In the genomic region with DNA sequence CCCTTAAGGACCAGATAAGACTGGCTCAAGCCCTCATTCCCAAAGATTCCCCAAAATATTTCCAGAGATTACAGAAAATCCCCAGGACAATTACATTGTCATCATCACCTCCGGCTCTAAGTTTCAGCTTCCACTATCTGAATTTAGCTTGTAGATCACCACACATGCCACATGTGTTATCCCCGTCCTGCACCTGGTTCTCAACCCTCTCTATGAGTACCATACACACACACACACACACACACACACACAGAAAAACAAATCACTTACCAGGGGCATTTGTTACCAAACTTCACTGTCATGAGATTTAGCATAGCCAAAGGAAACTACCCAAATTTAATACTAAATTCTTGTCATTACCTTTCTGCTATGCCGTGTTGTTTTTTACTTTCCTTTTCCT, we compare ENCODE assay signal across 1 cellular context.
TF ChIP-seq lines count a peak whose summit lies in the region.

No MANE protein-coding gene starts in this region.

TF ChIP-seq in K562, 482 proteins besides CTCF, POLR2A, EP300 and RAD21 (continued from another document and continues in another):
- TF ChIP-seq, protein P1, sequence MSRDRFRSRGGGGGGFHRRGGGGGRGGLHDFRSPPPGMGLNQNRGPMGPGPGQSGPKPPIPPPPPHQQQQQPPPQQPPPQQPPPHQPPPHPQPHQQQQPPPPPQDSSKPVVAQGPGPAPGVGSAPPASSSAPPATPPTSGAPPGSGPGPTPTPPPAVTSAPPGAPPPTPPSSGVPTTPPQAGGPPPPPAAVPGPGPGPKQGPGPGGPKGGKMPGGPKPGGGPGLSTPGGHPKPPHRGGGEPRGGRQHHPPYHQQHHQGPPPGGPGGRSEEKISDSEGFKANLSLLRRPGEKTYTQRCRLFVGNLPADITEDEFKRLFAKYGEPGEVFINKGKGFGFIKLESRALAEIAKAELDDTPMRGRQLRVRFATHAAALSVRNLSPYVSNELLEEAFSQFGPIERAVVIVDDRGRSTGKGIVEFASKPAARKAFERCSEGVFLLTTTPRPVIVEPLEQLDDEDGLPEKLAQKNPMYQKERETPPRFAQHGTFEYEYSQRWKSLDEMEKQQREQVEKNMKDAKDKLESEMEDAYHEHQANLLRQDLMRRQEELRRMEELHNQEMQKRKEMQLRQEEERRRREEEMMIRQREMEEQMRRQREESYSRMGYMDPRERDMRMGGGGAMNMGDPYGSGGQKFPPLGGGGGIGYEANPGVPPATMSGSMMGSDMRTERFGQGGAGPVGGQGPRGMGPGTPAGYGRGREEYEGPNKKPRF (IDR thresholded peaks at IDR 0.05; ENCODE audit: low read depth, low read length): no peak
- TF ChIP-seq SMARCC2 (IDR thresholded peaks at IDR 0.05; ENCODE audit: low read depth) (no peak), LEF1 (IDR thresholded peaks at IDR 0.05) (no peak), FOXA3 (CRISPR knock-in tag; conservative IDR thresholded peaks at IDR 0.05 in 1 of 2, IDR thresholded peaks at IDR 0.05 in 1 of 2) (no peak), GTF2E2 (tag; IDR thresholded peaks at IDR 0.05) (no peak), CHD2 (IDR thresholded peaks at IDR 0.05; ENCODE audit: low read depth, low read length) (no peak), STAT5A (IDR thresholded peaks at IDR 0.05; ENCODE audit: borderline replicate concordance, low read length) (no peak), TEAD4 (IDR thresholded peaks at IDR 0.05; ENCODE audit: low read length) (peak; percentile 69), TEAD4 (CRISPR knock-in tag; IDR thresholded peaks at IDR 0.05; ENCODE audit: borderline replicate concordance) (no peak), ZNF778 (CRISPR knock-in tag; IDR thresholded peaks at IDR 0.05) (no peak), ZNF507 (tag; conservative IDR thresholded peaks at IDR 0.05) (no peak), POLR2H (tag; IDR thresholded peaks at IDR 0.05; ENCODE audit: low read depth) (no peak), RFX7 (CRISPR knock-in tag; IDR thresholded peaks at IDR 0.05) (no peak), ZNF197 (CRISPR knock-in tag; IDR thresholded peaks at IDR 0.05; ENCODE audit: low read depth) (no peak), SETDB1 (IDR thresholded peaks at IDR 0.05; ENCODE audit: low read length) (no peak), TARDBP (IDR thresholded peaks at IDR 0.05) (0 out of 2 replicates have a peak, but pooled peaks have one; percentile 32), FOXJ2 (tag; IDR thresholded peaks at IDR 0.05) (no peak), SPI1 (IDR thresholded peaks at IDR 0.05; ENCODE audit: borderline replicate concordance, low read depth, low read length) (no peak), PHF21A (IDR thresholded peaks at IDR 0.05; ENCODE audit: borderline replicate concordance, low read depth) (no peak), TBP (optimal IDR thresholded peaks at IDR 0.05; ENCODE audit: low read depth, low read length) (no peak), L3MBTL2 (IDR thresholded peaks at IDR 0.05) (no peak), PHB2 (IDR thresholded peaks at IDR 0.05; ENCODE audit: low read depth) (peak; percentile 61; the same call in 1 of the 2 replicates), MEIS2 (IDR thresholded peaks at IDR 0.05; ENCODE audit: partially characterized antibody) (peak; percentile 18), ZSCAN29 (IDR thresholded peaks at IDR 0.05) (no peak), ERF (CRISPR knock-in tag; IDR thresholded peaks at IDR 0.05) (no peak), TCFL5 (CRISPR knock-in tag; conservative IDR thresholded peaks at IDR 0.05) (no peak), GATAD2B (IDR thresholded peaks at IDR 0.05; ENCODE audit: borderline replicate concordance) (no peak), SOX6 (IDR thresholded peaks at IDR 0.05) (peak; percentile 42; the same call in 1 of the 2 replicates), ZFP30 (CRISPR knock-in tag; IDR thresholded peaks at IDR 0.05; ENCODE audit: borderline replicate concordance) (no peak), NCOR1 (IDR thresholded peaks at IDR 0.05) (peak; percentile 51; the same call in 1 of the 2 replicates)
- TF ChIP-seq, protein P2, sequence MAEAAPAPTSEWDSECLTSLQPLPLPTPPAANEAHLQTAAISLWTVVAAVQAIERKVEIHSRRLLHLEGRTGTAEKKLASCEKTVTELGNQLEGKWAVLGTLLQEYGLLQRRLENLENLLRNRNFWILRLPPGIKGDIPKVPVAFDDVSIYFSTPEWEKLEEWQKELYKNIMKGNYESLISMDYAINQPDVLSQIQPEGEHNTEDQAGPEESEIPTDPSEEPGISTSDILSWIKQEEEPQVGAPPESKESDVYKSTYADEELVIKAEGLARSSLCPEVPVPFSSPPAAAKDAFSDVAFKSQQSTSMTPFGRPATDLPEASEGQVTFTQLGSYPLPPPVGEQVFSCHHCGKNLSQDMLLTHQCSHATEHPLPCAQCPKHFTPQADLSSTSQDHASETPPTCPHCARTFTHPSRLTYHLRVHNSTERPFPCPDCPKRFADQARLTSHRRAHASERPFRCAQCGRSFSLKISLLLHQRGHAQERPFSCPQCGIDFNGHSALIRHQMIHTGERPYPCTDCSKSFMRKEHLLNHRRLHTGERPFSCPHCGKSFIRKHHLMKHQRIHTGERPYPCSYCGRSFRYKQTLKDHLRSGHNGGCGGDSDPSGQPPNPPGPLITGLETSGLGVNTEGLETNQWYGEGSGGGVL (CRISPR knock-in tag; IDR thresholded peaks at IDR 0.05): no peak
- TF ChIP-seq, protein P3, sequence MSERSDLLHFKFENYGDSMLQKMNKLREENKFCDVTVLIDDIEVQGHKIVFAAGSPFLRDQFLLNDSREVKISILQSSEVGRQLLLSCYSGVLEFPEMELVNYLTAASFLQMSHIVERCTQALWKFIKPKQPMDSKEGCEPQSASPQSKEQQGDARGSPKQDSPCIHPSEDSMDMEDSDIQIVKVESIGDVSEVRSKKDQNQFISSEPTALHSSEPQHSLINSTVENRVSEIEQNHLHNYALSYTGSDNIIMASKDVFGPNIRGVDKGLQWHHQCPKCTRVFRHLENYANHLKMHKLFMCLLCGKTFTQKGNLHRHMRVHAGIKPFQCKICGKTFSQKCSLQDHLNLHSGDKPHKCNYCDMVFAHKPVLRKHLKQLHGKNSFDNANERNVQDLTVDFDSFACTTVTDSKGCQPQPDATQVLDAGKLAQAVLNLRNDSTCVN (CRISPR knock-in tag; IDR thresholded peaks at IDR 0.05): peak; percentile 88
- TF ChIP-seq, protein P4, sequence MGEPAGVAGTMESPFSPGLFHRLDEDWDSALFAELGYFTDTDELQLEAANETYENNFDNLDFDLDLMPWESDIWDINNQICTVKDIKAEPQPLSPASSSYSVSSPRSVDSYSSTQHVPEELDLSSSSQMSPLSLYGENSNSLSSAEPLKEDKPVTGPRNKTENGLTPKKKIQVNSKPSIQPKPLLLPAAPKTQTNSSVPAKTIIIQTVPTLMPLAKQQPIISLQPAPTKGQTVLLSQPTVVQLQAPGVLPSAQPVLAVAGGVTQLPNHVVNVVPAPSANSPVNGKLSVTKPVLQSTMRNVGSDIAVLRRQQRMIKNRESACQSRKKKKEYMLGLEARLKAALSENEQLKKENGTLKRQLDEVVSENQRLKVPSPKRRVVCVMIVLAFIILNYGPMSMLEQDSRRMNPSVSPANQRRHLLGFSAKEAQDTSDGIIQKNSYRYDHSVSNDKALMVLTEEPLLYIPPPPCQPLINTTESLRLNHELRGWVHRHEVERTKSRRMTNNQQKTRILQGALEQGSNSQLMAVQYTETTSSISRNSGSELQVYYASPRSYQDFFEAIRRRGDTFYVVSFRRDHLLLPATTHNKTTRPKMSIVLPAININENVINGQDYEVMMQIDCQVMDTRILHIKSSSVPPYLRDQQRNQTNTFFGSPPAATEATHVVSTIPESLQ (CRISPR knock-in tag; IDR thresholded peaks at IDR 0.05): no peak
- TF ChIP-seq, protein P5, sequence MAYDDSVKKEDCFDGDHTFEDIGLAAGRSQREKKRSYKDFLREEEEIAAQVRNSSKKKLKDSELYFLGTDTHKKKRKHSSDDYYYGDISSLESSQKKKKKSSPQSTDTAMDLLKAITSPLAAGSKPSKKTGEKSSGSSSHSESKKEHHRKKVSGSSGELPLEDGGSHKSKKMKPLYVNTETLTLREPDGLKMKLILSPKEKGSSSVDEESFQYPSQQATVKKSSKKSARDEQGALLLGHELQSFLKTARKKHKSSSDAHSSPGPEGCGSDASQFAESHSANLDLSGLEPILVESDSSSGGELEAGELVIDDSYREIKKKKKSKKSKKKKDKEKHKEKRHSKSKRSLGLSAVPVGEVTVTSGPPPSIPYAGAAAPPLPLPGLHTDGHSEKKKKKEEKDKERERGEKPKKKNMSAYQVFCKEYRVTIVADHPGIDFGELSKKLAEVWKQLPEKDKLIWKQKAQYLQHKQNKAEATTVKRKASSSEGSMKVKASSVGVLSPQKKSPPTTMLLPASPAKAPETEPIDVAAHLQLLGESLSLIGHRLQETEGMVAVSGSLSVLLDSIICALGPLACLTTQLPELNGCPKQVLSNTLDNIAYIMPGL (CRISPR knock-in tag; IDR thresholded peaks at IDR 0.05): no peak
- TF ChIP-seq, protein P6, sequence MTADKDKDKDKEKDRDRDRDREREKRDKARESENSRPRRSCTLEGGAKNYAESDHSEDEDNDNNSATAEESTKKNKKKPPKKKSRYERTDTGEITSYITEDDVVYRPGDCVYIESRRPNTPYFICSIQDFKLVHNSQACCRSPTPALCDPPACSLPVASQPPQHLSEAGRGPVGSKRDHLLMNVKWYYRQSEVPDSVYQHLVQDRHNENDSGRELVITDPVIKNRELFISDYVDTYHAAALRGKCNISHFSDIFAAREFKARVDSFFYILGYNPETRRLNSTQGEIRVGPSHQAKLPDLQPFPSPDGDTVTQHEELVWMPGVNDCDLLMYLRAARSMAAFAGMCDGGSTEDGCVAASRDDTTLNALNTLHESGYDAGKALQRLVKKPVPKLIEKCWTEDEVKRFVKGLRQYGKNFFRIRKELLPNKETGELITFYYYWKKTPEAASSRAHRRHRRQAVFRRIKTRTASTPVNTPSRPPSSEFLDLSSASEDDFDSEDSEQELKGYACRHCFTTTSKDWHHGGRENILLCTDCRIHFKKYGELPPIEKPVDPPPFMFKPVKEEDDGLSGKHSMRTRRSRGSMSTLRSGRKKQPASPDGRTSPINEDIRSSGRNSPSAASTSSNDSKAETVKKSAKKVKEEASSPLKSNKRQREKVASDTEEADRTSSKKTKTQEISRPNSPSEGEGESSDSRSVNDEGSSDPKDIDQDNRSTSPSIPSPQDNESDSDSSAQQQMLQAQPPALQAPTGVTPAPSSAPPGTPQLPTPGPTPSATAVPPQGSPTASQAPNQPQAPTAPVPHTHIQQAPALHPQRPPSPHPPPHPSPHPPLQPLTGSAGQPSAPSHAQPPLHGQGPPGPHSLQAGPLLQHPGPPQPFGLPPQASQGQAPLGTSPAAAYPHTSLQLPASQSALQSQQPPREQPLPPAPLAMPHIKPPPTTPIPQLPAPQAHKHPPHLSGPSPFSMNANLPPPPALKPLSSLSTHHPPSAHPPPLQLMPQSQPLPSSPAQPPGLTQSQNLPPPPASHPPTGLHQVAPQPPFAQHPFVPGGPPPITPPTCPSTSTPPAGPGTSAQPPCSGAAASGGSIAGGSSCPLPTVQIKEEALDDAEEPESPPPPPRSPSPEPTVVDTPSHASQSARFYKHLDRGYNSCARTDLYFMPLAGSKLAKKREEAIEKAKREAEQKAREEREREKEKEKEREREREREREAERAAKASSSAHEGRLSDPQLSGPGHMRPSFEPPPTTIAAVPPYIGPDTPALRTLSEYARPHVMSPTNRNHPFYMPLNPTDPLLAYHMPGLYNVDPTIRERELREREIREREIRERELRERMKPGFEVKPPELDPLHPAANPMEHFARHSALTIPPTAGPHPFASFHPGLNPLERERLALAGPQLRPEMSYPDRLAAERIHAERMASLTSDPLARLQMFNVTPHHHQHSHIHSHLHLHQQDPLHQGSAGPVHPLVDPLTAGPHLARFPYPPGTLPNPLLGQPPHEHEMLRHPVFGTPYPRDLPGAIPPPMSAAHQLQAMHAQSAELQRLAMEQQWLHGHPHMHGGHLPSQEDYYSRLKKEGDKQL (CRISPR knock-in tag; IDR thresholded peaks at IDR 0.05; ENCODE audit: borderline replicate concordance): no peak
- TF ChIP-seq, protein P7, sequence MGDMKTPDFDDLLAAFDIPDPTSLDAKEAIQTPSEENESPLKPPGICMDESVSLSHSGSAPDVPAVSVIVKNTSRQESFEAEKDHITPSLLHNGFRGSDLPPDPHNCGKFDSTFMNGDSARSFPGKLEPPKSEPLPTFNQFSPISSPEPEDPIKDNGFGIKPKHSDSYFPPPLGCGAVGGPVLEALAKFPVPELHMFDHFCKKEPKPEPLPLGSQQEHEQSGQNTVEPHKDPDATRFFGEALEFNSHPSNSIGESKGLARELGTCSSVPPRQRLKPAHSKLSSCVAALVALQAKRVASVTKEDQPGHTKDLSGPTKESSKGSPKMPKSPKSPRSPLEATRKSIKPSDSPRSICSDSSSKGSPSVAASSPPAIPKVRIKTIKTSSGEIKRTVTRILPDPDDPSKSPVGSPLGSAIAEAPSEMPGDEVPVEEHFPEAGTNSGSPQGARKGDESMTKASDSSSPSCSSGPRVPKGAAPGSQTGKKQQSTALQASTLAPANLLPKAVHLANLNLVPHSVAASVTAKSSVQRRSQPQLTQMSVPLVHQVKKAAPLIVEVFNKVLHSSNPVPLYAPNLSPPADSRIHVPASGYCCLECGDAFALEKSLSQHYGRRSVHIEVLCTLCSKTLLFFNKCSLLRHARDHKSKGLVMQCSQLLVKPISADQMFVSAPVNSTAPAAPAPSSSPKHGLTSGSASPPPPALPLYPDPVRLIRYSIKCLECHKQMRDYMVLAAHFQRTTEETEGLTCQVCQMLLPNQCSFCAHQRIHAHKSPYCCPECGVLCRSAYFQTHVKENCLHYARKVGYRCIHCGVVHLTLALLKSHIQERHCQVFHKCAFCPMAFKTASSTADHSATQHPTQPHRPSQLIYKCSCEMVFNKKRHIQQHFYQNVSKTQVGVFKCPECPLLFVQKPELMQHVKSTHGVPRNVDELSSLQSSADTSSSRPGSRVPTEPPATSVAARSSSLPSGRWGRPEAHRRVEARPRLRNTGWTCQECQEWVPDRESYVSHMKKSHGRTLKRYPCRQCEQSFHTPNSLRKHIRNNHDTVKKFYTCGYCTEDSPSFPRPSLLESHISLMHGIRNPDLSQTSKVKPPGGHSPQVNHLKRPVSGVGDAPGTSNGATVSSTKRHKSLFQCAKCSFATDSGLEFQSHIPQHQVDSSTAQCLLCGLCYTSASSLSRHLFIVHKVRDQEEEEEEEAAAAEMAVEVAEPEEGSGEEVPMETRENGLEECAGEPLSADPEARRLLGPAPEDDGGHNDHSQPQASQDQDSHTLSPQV (IDR thresholded peaks at IDR 0.05): no peak
- TF ChIP-seq, protein P8, sequence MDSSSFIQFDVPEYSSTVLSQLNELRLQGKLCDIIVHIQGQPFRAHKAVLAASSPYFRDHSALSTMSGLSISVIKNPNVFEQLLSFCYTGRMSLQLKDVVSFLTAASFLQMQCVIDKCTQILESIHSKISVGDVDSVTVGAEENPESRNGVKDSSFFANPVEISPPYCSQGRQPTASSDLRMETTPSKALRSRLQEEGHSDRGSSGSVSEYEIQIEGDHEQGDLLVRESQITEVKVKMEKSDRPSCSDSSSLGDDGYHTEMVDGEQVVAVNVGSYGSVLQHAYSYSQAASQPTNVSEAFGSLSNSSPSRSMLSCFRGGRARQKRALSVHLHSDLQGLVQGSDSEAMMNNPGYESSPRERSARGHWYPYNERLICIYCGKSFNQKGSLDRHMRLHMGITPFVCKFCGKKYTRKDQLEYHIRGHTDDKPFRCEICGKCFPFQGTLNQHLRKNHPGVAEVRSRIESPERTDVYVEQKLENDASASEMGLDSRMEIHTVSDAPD (CRISPR knock-in tag; IDR thresholded peaks at IDR 0.05): no peak
- TF ChIP-seq, protein P9, sequence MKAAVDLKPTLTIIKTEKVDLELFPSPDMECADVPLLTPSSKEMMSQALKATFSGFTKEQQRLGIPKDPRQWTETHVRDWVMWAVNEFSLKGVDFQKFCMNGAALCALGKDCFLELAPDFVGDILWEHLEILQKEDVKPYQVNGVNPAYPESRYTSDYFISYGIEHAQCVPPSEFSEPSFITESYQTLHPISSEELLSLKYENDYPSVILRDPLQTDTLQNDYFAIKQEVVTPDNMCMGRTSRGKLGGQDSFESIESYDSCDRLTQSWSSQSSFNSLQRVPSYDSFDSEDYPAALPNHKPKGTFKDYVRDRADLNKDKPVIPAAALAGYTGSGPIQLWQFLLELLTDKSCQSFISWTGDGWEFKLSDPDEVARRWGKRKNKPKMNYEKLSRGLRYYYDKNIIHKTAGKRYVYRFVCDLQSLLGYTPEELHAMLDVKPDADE (conservative IDR thresholded peaks at IDR 0.05; ENCODE audit: control insufficient read depth, low read depth, low read length): no peak
